Comparison of ENCODE assay signal across 14 cellular contexts in the genomic region with DNA sequence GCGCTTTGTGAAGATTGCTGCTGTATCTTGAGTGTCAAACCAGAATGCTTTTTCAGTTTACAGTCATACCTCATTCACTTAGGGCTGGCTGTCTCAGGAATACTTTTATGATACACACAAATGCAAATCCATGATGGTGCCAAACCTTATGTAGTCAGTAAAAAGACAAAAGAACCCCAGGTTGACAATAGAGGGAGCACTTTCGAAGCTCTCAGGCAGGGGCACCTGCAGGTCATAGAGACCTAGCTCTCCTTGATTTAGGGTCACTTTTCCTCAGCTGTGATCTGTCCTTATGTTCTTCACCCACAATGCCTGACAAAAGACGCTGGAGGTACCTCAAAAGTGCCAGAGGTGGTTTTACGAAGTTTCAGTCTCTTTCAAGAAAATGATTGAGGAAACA.
DNase-seq lines count a peak whose midpoint lies in the region; ATAC-seq, FAIRE-seq and TF ChIP-seq lines count a peak whose summit lies in the region.
"Had no signal": no experiment of that assay in that cellular context is flagged by ENCODE, and none has a peak within 500 bp of the region (broad histone marks: within the 10 kb centered on the region; RNA-seq: fewer than 3 reads in every experiment).

No MANE protein-coding gene starts in this region.

- no peak overlapping the region for H2AFZ ChIP-seq in HepG2 (ENCODE audit: low read length)
- H2AFZ ChIP-seq in MM.1S (ENCODE audit: low read length), result no peak overlapping the region

- TF ChIP-seq EP300 in HepG2 (IDR thresholded peaks at IDR 0.05; ENCODE audit: low read depth in 2 of 2, low read length in 2 of 2), result no peak
- no peak for TF ChIP-seq EP300 in HepG2 (CRISPR knock-in tag; IDR thresholded peaks at IDR 0.05; ENCODE audit: borderline replicate concordance)

- no peaks in the 10 kb centered on the region for H3K9me2 ChIP-seq in MM.1S (replicated peaks; ENCODE audit: insufficient read depth, low read length)

- POLR2A ChIA-PET in HepG2 (lab: Yijun Ruan, JAX), result no interaction called here

- H3K4me3 ChIP-seq in HepG2 (replicated peaks in 1 of 3; ENCODE audit: insufficient read depth in 1 of 3, low read depth in 2 of 3, low read length in 3 of 3), result no peak overlapping the region
- no peak overlapping the region for H3K4me3 ChIP-seq in right lobe of liver
- H3K4me3 ChIP-seq in LNCaP clone FGC (ENCODE audit: low read depth, low read length), result no peak overlapping the region
- no peak overlapping the region for H3K4me3 ChIP-seq in choroid plexus epithelial cell (ENCODE audit: low read depth, low read length)
- H3K4me3 ChIP-seq in MM.1S (ENCODE audit: low read length), result no peak overlapping the region
- H3K4me3 ChIP-seq: upper lobe of left lung had no signal

- no peaks in the 10 kb centered on the region for H3K79me2 ChIP-seq in HepG2 (ENCODE audit: insufficient read depth, low read length)
- H3K79me2 ChIP-seq in MM.1S (ENCODE audit: low read length), result no peaks in the 10 kb centered on the region

- no TSS peak for BruUV-seq in HepG2 (replicated peaks; lab: Mats Ljungman, UMichigan)

- H3K4me2 ChIP-seq in HepG2 (ENCODE audit: low read depth, low read length) (no peak overlapping the region), MM.1S (ENCODE audit: low read depth, low read length) (no peak overlapping the region)

- H3K4me3 Mint-ChIP-seq in activated naive CD8-positive, alpha-beta T cell treated with anti-CD3 and anti-CD28 coated beads for 36 hours, result no peak overlapping the region
- H3K4me3 Mint-ChIP-seq in natural killer cell, result no peak overlapping the region
- H3K4me3 Mint-ChIP-seq: stimulated activated memory B cell treated with anti-CD40 and anti-IgM and Interleukin-4, amounts not matched to agents 10 μg/mL and 1 μg/mL and 100 μg/mL, for 72 hours had no signal

- no peaks in the 10 kb centered on the region; a peak in 1 of 5 replicates for H3K27me3 ChIP-seq in HepG2 (ENCODE audit: control insufficient read depth in 1 of 2, insufficient read depth in 2 of 2, low read length in 2 of 2)
- H3K27me3 ChIP-seq in right lobe of liver, result no peaks in the 10 kb centered on the region
- H3K27me3 ChIP-seq in MM.1S (replicated peaks; ENCODE audit: insufficient read depth, low read length), result no peaks in the 10 kb centered on the region
- H3K27me3 ChIP-seq: upper lobe of left lung had no signal

- H3K4me1 ChIP-seq in HepG2 (ENCODE audit: insufficient read depth, low read length) (no peaks in the 10 kb centered on the region), right lobe of liver (no peaks in the 10 kb centered on the region), MM.1S (ENCODE audit: low read length) (no peaks in the 10 kb centered on the region)
- H3K4me1 ChIP-seq: upper lobe of left lung had no signal

- H3F3A ChIP-seq in MM.1S (ENCODE audit: insufficient read depth, low read length), result no peaks in the 10 kb centered on the region

- DNase-seq in HepG2 (ENCODE audit: low spot score) (no peak), right lobe of liver (no peak), LNCaP clone FGC (ENCODE audit: low read depth) (no peak), choroid plexus epithelial cell (ENCODE audit: low read depth) (peak; percentile 4), MM.1S (no peak), NOMO-1 (lab: John Stamatoyannopoulos, UW; ENCODE audit: unreplicated experiment in 2 of 2) (no peak), natural killer cell (no peak)
- DNase-seq in activated naive CD8-positive, alpha-beta T cell treated with anti-CD3 and anti-CD28 coated beads for 36 hours, result no peak
- DNase-seq: activated CD4-positive, alpha-beta T cell treated with anti-CD3 and anti-CD28 coated beads, Interleukin-2, amount 50 U/mL, for 48 hours; mesendoderm; NCI-H2081 treated with DMSO at 0.1 percent for 48 hours; upper lobe of left lung had no signal

- no peak overlapping the region for H3K27ac ChIP-seq in HepG2 (ENCODE audit: extremely low read length, insufficient read depth, low read length)
- no peak overlapping the region for H3K27ac ChIP-seq in right lobe of liver
- H3K27ac ChIP-seq in MM.1S (ENCODE audit: low read length), result no peak overlapping the region
- H3K27ac ChIP-seq: upper lobe of left lung had no signal

- no peaks in the 10 kb centered on the region for H3K9me3 Mint-ChIP-seq in activated naive CD8-positive, alpha-beta T cell treated with anti-CD3 and anti-CD28 coated beads for 36 hours
- H3K9me3 Mint-ChIP-seq in natural killer cell, result no peaks in the 10 kb centered on the region
- H3K9me3 Mint-ChIP-seq: stimulated activated memory B cell treated with anti-CD40 and anti-IgM and Interleukin-4, amounts not matched to agents 10 μg/mL and 1 μg/mL and 100 μg/mL, for 72 hours had no signal

- H3K27me3 Mint-ChIP-seq in activated naive CD8-positive, alpha-beta T cell treated with anti-CD3 and anti-CD28 coated beads for 36 hours, result peaks cover 15% of the 10 kb centered on the region
- peaks cover 6 to 36% of the 10 kb centered on the region in 2 donors for H3K27me3 Mint-ChIP-seq in natural killer cell (ENCODE audit: low read depth in 2 of 2)

- H3K36me3 ChIP-seq in HepG2 (replicated peaks in 1 of 2; ENCODE audit: control insufficient read depth in 1 of 2, insufficient read depth in 2 of 2, low read length in 2 of 2) (no peaks in the 10 kb centered on the region), right lobe of liver (no peaks in the 10 kb centered on the region), MM.1S (replicated peaks; ENCODE audit: insufficient read depth, low read length) (no peaks in the 10 kb centered on the region)
- H3K36me3 ChIP-seq: upper lobe of left lung had no signal

- no peak overlapping the region for H3K27ac Mint-ChIP-seq in activated naive CD8-positive, alpha-beta T cell treated with anti-CD3 and anti-CD28 coated beads for 36 hours
- no peak overlapping the region for H3K27ac Mint-ChIP-seq in natural killer cell
- H3K27ac Mint-ChIP-seq: stimulated activated memory B cell treated with anti-CD40 and anti-IgM and Interleukin-4, amounts not matched to agents 10 μg/mL and 1 μg/mL and 100 μg/mL, for 72 hours had no signal

- no peak for TF ChIP-seq CTCF in HepG2 (CRISPR knock-in tag; IDR thresholded peaks at IDR 0.05)
- TF ChIP-seq CTCF in right lobe of liver (IDR thresholded peaks at IDR 0.05), result no peak
- TF ChIP-seq CTCF in LNCaP clone FGC (IDR thresholded peaks at IDR 0.05; ENCODE audit: control insufficient read depth, extremely low read depth, insufficient read depth), result peak; percentile 29
- peak; percentile 39 for TF ChIP-seq CTCF in choroid plexus epithelial cell (conservative IDR thresholded peaks at IDR 0.05; ENCODE audit: low read depth, low read length)
- no peak for TF ChIP-seq CTCF in MM.1S (IDR thresholded peaks at IDR 0.05; ENCODE audit: low read length)
- TF ChIP-seq CTCF in natural killer cell (IDR thresholded peaks at IDR 0.05), result no peak

- no peaks in the 10 kb centered on the region for H3K4me1 Mint-ChIP-seq in activated naive CD8-positive, alpha-beta T cell treated with anti-CD3 and anti-CD28 coated beads for 36 hours
- no peaks in the 10 kb centered on the region for H3K4me1 Mint-ChIP-seq in natural killer cell
- H3K4me1 Mint-ChIP-seq: stimulated activated memory B cell treated with anti-CD40 and anti-IgM and Interleukin-4, amounts not matched to agents 10 μg/mL and 1 μg/mL and 100 μg/mL, for 72 hours had no signal

- CTCF ChIA-PET in HepG2 (lab: Yijun Ruan, JAX; ENCODE audit: low intra/inter-chr PET ratio, low total read pairs), result no interaction called here

- H4K20me1 ChIP-seq in HepG2 (ENCODE audit: insufficient read depth, low read length) (no peaks in the 10 kb centered on the region), MM.1S (ENCODE audit: insufficient read depth, low read length) (no peaks in the 10 kb centered on the region)

- no peak for FAIRE-seq in HepG2 (lab: Jason Lieb, UNC)
- FAIRE-seq: islet of Langerhans had no signal

- peak; percentile 39; the same call in 1 of the 3 replicates for ATAC-seq in HepG2
- ATAC-seq in right lobe of liver, result no peak
- ATAC-seq in natural killer cell, result no peak
- ATAC-seq: stimulated activated memory B cell treated with anti-CD40 and anti-IgM and Interleukin-4, amounts not matched to agents 10 μg/mL and 1 μg/mL and 100 μg/mL, for 72 hours had no signal

- in situ Hi-C loops in HepG2 (cut with HindIII; ENCODE audit: extremely low pct_ligation_motif_present, low pct_unique_long_range_greater_than_20kb), result no loop called here

- no peak overlapping the region for H3K9ac ChIP-seq in HepG2 (ENCODE audit: insufficient read depth, low read depth, low read length)
- no peak overlapping the region for H3K9ac ChIP-seq in MM.1S (ENCODE audit: low read length)

- H3K9me3 ChIP-seq in HepG2 (ENCODE audit: low read length) (no peaks in the 10 kb centered on the region), right lobe of liver (no peaks in the 10 kb centered on the region), MM.1S (replicated peaks; ENCODE audit: insufficient read depth, low read length) (no peaks in the 10 kb centered on the region)
- H3K9me3 ChIP-seq: upper lobe of left lung had no signal

- no peak for TF ChIP-seq RAD21 in HepG2 (CRISPR knock-in tag; IDR thresholded peaks at IDR 0.05)

- TF ChIP-seq POLR2A in HepG2 (IDR thresholded peaks at IDR 0.05; ENCODE audit: insufficient read depth in 1 of 2, low read depth in 2 of 2, low read length in 2 of 2), result no peak
- no peak for TF ChIP-seq POLR2A in right lobe of liver (IDR thresholded peaks at IDR 0.05)

- intact Hi-C loops in HepG2 (cut with micrococcal nuclease; ENCODE audit: unreplicated experiment), result no loop called here
- intact Hi-C loops in right lobe of liver (cut with DNase I), result no loop called here
- intact Hi-C loops in natural killer cell (cut with micrococcal nuclease), result no loop called here

- no peaks in the 10 kb centered on the region for H3K36me3 Mint-ChIP-seq in activated naive CD8-positive, alpha-beta T cell treated with anti-CD3 and anti-CD28 coated beads for 36 hours
- no peaks in the 10 kb centered on the region for H3K36me3 Mint-ChIP-seq in natural killer cell
- H3K36me3 Mint-ChIP-seq: stimulated activated memory B cell treated with anti-CD40 and anti-IgM and Interleukin-4, amounts not matched to agents 10 μg/mL and 1 μg/mL and 100 μg/mL, for 72 hours had no signal

- 18% methylated on average over 4 of the region's 4 CpGs for whole genome bisulfite sequencing in HepG2 (ENCODE audit: low lambda C conversion rate)
- 62% methylated on average over 4 of the region's 4 CpGs for WGBS in right lobe of liver (ENCODE audit: insufficient coverage, low coverage, low lambda C conversion rate, missing lambda C conversion rate)

TF ChIP-seq in HepG2, 621 proteins besides CTCF, POLR2A, EP300 and RAD21 (continues in another document):
- no peak for TF ChIP-seq ZNF891 (CRISPR knock-in tag; IDR thresholded peaks at IDR 0.05)
- no peak for TF ChIP-seq RFXANK (CRISPR knock-in tag; IDR thresholded peaks at IDR 0.05)

Comparison
In these comparisons a context has a peak if more than half of its experiments do, and no peak if none do; other contexts are left out.
1. CTCF ChIP-seq: peak in LNCaP clone FGC (single experiment) and choroid plexus epithelial cell (single experiment); none in HepG2 (single experiment), right lobe of liver (0 of 4), MM.1S (single experiment) and natural killer cell (single experiment).